ENCODE assay signal across 9 cellular contexts in the genomic region with DNA sequence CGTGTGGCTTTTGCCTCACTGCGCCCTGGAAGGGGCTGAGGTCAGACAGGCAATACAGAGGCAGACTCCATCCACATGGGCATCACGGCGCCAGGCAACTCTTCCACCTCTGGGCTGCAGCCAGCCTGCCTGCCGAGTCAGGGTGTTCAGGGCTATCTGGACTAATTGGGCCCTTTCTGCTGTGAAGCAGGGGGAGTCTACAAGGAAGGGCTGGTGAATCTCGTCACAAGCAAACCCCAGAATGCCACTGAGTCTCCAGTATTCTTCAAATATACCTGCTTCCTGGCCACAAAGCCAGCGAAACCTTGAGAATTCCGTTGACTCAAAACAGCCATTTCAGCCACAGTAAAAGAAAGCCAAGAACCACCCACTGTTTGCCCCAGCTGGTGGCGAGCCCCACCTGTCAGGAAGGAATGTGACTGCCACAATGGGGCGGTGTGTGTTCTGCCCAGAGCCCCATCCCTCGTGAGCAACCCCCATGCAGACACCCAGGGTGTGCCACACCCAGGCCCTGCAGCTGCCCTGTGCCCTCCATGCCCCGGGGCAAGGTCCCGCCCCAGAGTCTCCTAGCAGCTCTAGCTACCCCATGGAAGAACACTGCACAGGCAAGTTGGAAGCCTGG.
DNase-seq lines count a peak whose midpoint lies in the region; ATAC-seq and TF ChIP-seq lines count a peak whose summit lies in the region.
"Had no signal": no experiment of that assay in that cellular context is flagged by ENCODE, and none has a peak within 500 bp of the region (broad histone marks: within the 10 kb centered on the region; RNA-seq: fewer than 3 reads in every experiment).

No MANE protein-coding gene starts in this region.

- H3K36me3 ChIP-seq in HCT116 (ENCODE audit: control insufficient read depth in 1 of 2, insufficient read depth in 2 of 2, low read length in 2 of 2) (no peaks in the 10 kb centered on the region), Peyer's patch (peaks cover 0 to 22% (median 0%) of the 10 kb centered on the region in 3 donors), duodenal mucosa (ENCODE audit: control insufficient read depth in 1 of 2, insufficient read depth in 2 of 2, low read length in 2 of 2) (peaks cover 8 to 31% of the 10 kb centered on the region in 2 donors)

- H3K4me3 Mint-ChIP-seq in stimulated activated naive B cell treated with anti-CD40 and anti-IgM and Interleukin-4, amounts not matched to agents 10 μg/mL and 1 μg/mL and 100 μg/mL, for 72 hours = peak overlapping the region; percentile 39 to 41

- BruUV-seq in HCT116 (replicated peaks; lab: Mats Ljungman, UMichigan) = no TSS peak

- POLR2A ChIA-PET in HCT116 (lab: Charles Lee) = no interaction called here

- H3K4me2 ChIP-seq in HCT116 (ENCODE audit: low read length) = peak overlapping the region; percentile 29

- no peaks in the 10 kb centered on the region for H3K27me3 ChIP-seq in HCT116 (ENCODE audit: insufficient read depth, low read length)
- H3K27me3 ChIP-seq in Peyer's patch = no peaks in the 10 kb centered on the region
- H3K27me3 ChIP-seq in duodenal mucosa (ENCODE audit: control insufficient read depth in 1 of 2, insufficient read depth in 2 of 2, low read length in 2 of 2) = no peaks in the 10 kb centered on the region

- RAD21 ChIA-PET in HCT116 (lab: Charles Lee; ENCODE audit: low non-redundant PET in 1 of 2, low total read pairs in 2 of 2, uncharacterized antibody in 2 of 2, unreplicated experiment in 2 of 2) = interaction anchor here in 1 of 2 experiments (0.6 kb wide), 1 partner anchor 118 kb away, joined by 4 read pairs; no protein-coding TSS in a partner anchor

- H3K4me1 ChIP-seq in HCT116 (ENCODE audit: control insufficient read depth in 1 of 2, insufficient read depth in 2 of 2, low read length in 2 of 2) (peaks cover 17 to 19% of the 10 kb centered on the region in 2 experiments), Peyer's patch (peaks cover 5 to 46% (median 39%) of the 10 kb centered on the region in 4 donors), duodenal mucosa (ENCODE audit: control insufficient read depth in 1 of 2, insufficient read depth in 2 of 2, low read length in 2 of 2) (peaks cover 26 to 38% of the 10 kb centered on the region in 2 donors)

- no peaks in the 10 kb centered on the region for H3K79me2 ChIP-seq in HCT116 (ENCODE audit: insufficient read depth, low read length)

- peaks cover 10 to 16% of the 10 kb centered on the region in 2 donors for H3K36me3 Mint-ChIP-seq in stimulated activated naive B cell treated with anti-CD40 and anti-IgM and Interleukin-4, amounts not matched to agents 10 μg/mL and 1 μg/mL and 100 μg/mL, for 72 hours

- no peak overlapping the region for H2AFZ ChIP-seq in HCT116 (ENCODE audit: low read depth, low read length, poor library complexity, severe bottlenecking)

- TF ChIP-seq RAD21 in HCT116 (IDR thresholded peaks at IDR 0.05; ENCODE audit: low read depth) = no peak

- DNase-seq in HCT116 (ENCODE audit: low read depth, low spot score) (no peak), Peyer's patch (peak; percentile 79 to 91 (median 91)), ecto neural progenitor cell (ENCODE audit: low spot score) (no peak), T-helper 9 cell (no peak)
- no peak for DNase-seq in stimulated activated naive B cell treated with anti-CD40 and anti-IgM and Interleukin-4, amounts not matched to agents 10 μg/mL and 1 μg/mL and 100 μg/mL, for 72 hours
- DNase-seq: IMR-90 had no signal

- no peaks in the 10 kb centered on the region for H3K27me3 Mint-ChIP-seq in stimulated activated naive B cell treated with anti-CD40 and anti-IgM and Interleukin-4, amounts not matched to agents 10 μg/mL and 1 μg/mL and 100 μg/mL, for 72 hours

- H3K27ac Mint-ChIP-seq in stimulated activated naive B cell treated with anti-CD40 and anti-IgM and Interleukin-4, amounts not matched to agents 10 μg/mL and 1 μg/mL and 100 μg/mL, for 72 hours = peak overlapping the region; percentile 60

- no peaks in the 10 kb centered on the region for H3K9me3 ChIP-seq in HCT116 (ENCODE audit: control insufficient read depth in 1 of 2, insufficient read depth in 1 of 2, low read depth in 1 of 2, low read length in 2 of 2)
- H3K9me3 ChIP-seq in Peyer's patch = no peaks in the 10 kb centered on the region
- no peaks in the 10 kb centered on the region for H3K9me3 ChIP-seq in duodenal mucosa (ENCODE audit: control insufficient read depth in 1 of 2, low read length in 2 of 2)

- H3K27ac ChIP-seq in HCT116 (ENCODE audit: low read depth, low read length) = no peak overlapping the region
- H3K27ac ChIP-seq in Peyer's patch = peak overlapping the region; percentile 54 to 80 (median 65)
- no peak overlapping the region for H3K27ac ChIP-seq in duodenal mucosa (ENCODE audit: low read depth, low read length)

- H3K4me1 Mint-ChIP-seq in stimulated activated naive B cell treated with anti-CD40 and anti-IgM and Interleukin-4, amounts not matched to agents 10 μg/mL and 1 μg/mL and 100 μg/mL, for 72 hours = peaks cover 74 to 100% of the 10 kb centered on the region in 2 donors

- H3K4me3 ChIP-seq in HCT116 (replicated peaks in 1 of 2; ENCODE audit: low read depth in 1 of 2, low read length in 2 of 2) (no peak overlapping the region), Peyer's patch (peak overlapping the region in 1 of 4 donors; percentile 11), duodenal mucosa (ENCODE audit: low read depth in 1 of 2, low read length in 2 of 2) (peak overlapping the region in 1 of 2 donors; percentile 3)

- H3K9ac ChIP-seq in HCT116 (ENCODE audit: low read length) (no peak overlapping the region), duodenal mucosa (ENCODE audit: low read depth in 1 of 2, low read length in 2 of 2) (peak overlapping the region; percentile 41 to 54)

- CTCF ChIA-PET in HCT116 (lab: Charles Lee) = interaction anchor here (0.8 kb wide), 1 partner anchor 114 kb away, joined by 3 read pairs; no protein-coding TSS in a partner anchor

- TF ChIP-seq CTCF in HCT116 (IDR thresholded peaks at IDR 0.05 in 2 of 3, conservative IDR thresholded peaks at IDR 0.05 in 1 of 3; ENCODE audit: borderline replicate concordance in 1 of 3, insufficient read depth in 1 of 3, low read depth in 2 of 3, low read length in 2 of 3) = no peak
- TF ChIP-seq CTCF in Peyer's patch (IDR thresholded peaks at IDR 0.05) = peak in 3 of 6 experiments; percentile 16 to 43 (median 18)

- ATAC-seq in GM18508 (IDR thresholded peaks at IDR 0.05; ENCODE audit: insufficient read depth, unreplicated experiment) = peak; percentile 67
- ATAC-seq in HCT116 = peak; percentile 70
- peak; percentile 66 to 73 for ATAC-seq in stimulated activated naive B cell treated with anti-CD40 and anti-IgM and Interleukin-4, amounts not matched to agents 10 μg/mL and 1 μg/mL and 100 μg/mL, for 72 hours (replicated peaks)
- no peak for ATAC-seq in HG02970 (IDR thresholded peaks at IDR 0.05; ENCODE audit: low FRiP score, unreplicated experiment)

- no peaks in the 10 kb centered on the region for H3K9me3 Mint-ChIP-seq in stimulated activated naive B cell treated with anti-CD40 and anti-IgM and Interleukin-4, amounts not matched to agents 10 μg/mL and 1 μg/mL and 100 μg/mL, for 72 hours

- no peaks in the 10 kb centered on the region for H3K9me2 ChIP-seq in HCT116 (ENCODE audit: insufficient read depth)

- TF ChIP-seq POLR2A in HCT116 (IDR thresholded peaks at IDR 0.05; ENCODE audit: borderline replicate concordance, extremely low read depth, insufficient read depth, insufficient read length) (no peak), Peyer's patch (IDR thresholded peaks at IDR 0.05) (peak in 1 of 2 donors; percentile 17)

- H4K20me1 ChIP-seq in HCT116 (ENCODE audit: insufficient read depth) = no peaks in the 10 kb centered on the region

- intact Hi-C loops in HCT116 (cut with micrococcal nuclease) = no loop called here

TF ChIP-seq in HCT116, 20 proteins besides CTCF, POLR2A, EP300 and RAD21:
- TF ChIP-seq ZNF274 (IDR thresholded peaks at IDR 0.05; ENCODE audit: low read depth, low read length) = no peak

Comparison
In these comparisons a context has a peak if more than half of its experiments do, and no peak if none do; other contexts are left out.
1. DNase-seq: peak in Peyer's patch (3 of 3); none in HCT116 (single experiment), stimulated activated naive B cell treated with anti-CD40 and anti-IgM and Interleukin-4, amounts not matched to agents 10 μg/mL and 1 μg/mL and 100 μg/mL, for 72 hours (single experiment), ecto neural progenitor cell (single experiment) and T-helper 9 cell (single experiment).
2. H3K27ac ChIP-seq: peak in Peyer's patch (4 of 4); none in HCT116 (single experiment) and duodenal mucosa (single experiment).